Comparison of ENCODE assay signal across 23 cellular contexts in the genomic region with DNA sequence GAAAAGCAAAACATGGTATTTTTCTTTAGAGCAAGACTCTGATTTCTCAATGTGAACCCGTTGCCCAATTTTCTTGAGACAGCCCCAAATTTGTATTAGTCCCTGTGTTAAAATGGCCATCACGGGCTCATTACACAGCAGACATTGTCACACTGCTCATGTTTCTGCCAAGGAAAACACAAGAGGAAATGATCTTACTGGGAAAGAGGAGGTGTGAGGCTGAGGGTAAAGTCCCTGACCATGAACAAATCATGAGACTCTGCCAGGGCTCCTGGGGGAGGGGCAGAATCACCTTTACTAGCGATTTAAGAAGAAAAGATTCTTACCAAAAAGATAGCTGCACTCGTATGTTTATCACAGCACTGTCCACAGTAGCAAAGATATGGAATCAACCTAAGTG. TPM values are rescaled to one million over a fixed set of nuclear protein-coding genes. Genes with fewer than 3 reads are reported as not detected.
DNase-seq lines count a peak whose midpoint lies in the region; ATAC-seq and TF ChIP-seq lines count a peak whose summit lies in the region.
"Had no signal": no experiment of that assay in that cellular context is flagged by ENCODE, and none has a peak within 500 bp of the region (broad histone marks: within the 10 kb centered on the region; RNA-seq: fewer than 3 reads in every experiment).

No MANE protein-coding gene starts in this region.

- peak overlapping the region; percentile 73 for H3K27ac ChIP-seq in substantia nigra (ENCODE audit: low read depth, low read length, poor library complexity, severe bottlenecking)
- no peak overlapping the region for H3K27ac ChIP-seq in ovary
- H3K27ac ChIP-seq in PC-3 (ENCODE audit: low read length) = no peak overlapping the region
- H3K27ac ChIP-seq: cardiac muscle cell, prostate gland had no signal

- H3K4me3 ChIP-seq in fibroblast of pulmonary artery (replicated peaks; ENCODE audit: low read depth, low read length) (no peak overlapping the region), ovary (no peak overlapping the region), PC-3 (ENCODE audit: low read length) (no peak overlapping the region)
- H3K4me3 ChIP-seq: cardiac muscle cell, GM12878, prostate gland had no signal

- no peaks in the 10 kb centered on the region for H3K36me3 ChIP-seq in ovary
- H3K36me3 ChIP-seq in PC-3 (ENCODE audit: low read depth, low read length) = no peaks in the 10 kb centered on the region
- H3K36me3 ChIP-seq: cardiac muscle cell, prostate gland had no signal

- ATAC-seq in left cardiac atrium (peak; percentile 31 to 64), Right ventricle myocardium inferior (no peak), left lobe of liver (peak; percentile 64), GM21447 (IDR thresholded peaks at IDR 0.05; ENCODE audit: unreplicated experiment) (no peak), PC-3 (no peak)
- ATAC-seq: GM12878, SK-N-SH treated with all-trans-retinoic acid at 6 μM for 48 hours, T-helper 17 cell had no signal

- CTCF ChIA-PET in PC-3 (lab: Charles Lee) = no interaction called here

- DNase-seq in left cardiac atrium (no peak), Right ventricle myocardium inferior (ENCODE audit: missing footprints) (no peak), fibroblast of pulmonary artery (ENCODE audit: low read depth) (peak; percentile 23), left lobe of liver (ENCODE audit: low spot score) (peak; percentile 33), substantia nigra (lab: John Stamatoyannopoulos, UW) (no peak), ovary (no peak), PC-3 (no peak)
- DNase-seq: activated CD4-positive, alpha-beta memory T cell treated with anti-CD3 and anti-CD28 coated beads, Interleukin-2, amount 10 ng/mL, durations not matched to agents 7 days and 5 days; activated CD4-positive, alpha-beta T cell treated with anti-CD3 and anti-CD28 coated beads for 1 hour; activated CD8-positive, alpha-beta memory T cell treated with anti-CD3 and anti-CD28 coated beads, Interleukin-2, amount 50 U/mL, for 48 hours; CD4-positive, alpha-beta T cell; foreskin melanocyte; mesenchymal stem cell; NCI-H1048; NCI-H1694; NCI-H510A; T-helper 17 cell; trophoblast cell had no signal

- H3F3A ChIP-seq in PC-3 (ENCODE audit: low read length, unreplicated experiment) = no peaks in the 10 kb centered on the region

- H3K4me2 ChIP-seq in PC-3 (ENCODE audit: low read length) = no peak overlapping the region

- no peak overlapping the region for H2AFZ ChIP-seq in PC-3 (ENCODE audit: low read length)

- H3K9ac ChIP-seq in PC-3 (ENCODE audit: low read length) = no peak overlapping the region

- H3K4me1 ChIP-seq in ovary (ENCODE audit: insufficient read depth) (no peaks in the 10 kb centered on the region), PC-3 (ENCODE audit: insufficient read depth, low read length) (no peaks in the 10 kb centered on the region)

- POLR2A ChIA-PET in PC-3 (lab: Charles Lee; ENCODE audit: unreplicated experiment) = no interaction called here

- no peak for TF ChIP-seq POLR2A in ovary (IDR thresholded peaks at IDR 0.05)

- no peaks in the 10 kb centered on the region for H4K20me1 ChIP-seq in PC-3 (ENCODE audit: low read length)

- no peaks in the 10 kb centered on the region for H3K79me2 ChIP-seq in PC-3 (ENCODE audit: low read length)

- TF ChIP-seq CTCF in fibroblast of pulmonary artery (IDR thresholded peaks at IDR 0.05; ENCODE audit: low read length, missing control alignments) = no peak
- no peak for TF ChIP-seq CTCF in ovary (IDR thresholded peaks at IDR 0.05)
- TF ChIP-seq CTCF in PC-3 (conservative IDR thresholded peaks at IDR 0.05; ENCODE audit: low read depth, low read length) = no peak

- intact Hi-C loops in left cardiac atrium (cut with DNase I) = no loop called here
- intact Hi-C loops in Right ventricle myocardium inferior (cut with DNase I) = no loop called here
- intact Hi-C loops in ovary (cut with DNase I) = loop anchor here in 1 of 4 donors (10.0 kb wide), 1 partner anchor 52 kb away; a partner anchor contains a TSS
- intact Hi-C loops in PC-3 (cut with micrococcal nuclease) = no loop called here

- no peaks in the 10 kb centered on the region for H3K27me3 ChIP-seq in ovary
- H3K27me3 ChIP-seq in PC-3 (ENCODE audit: low read length) = no peaks in the 10 kb centered on the region
- H3K27me3 ChIP-seq: cardiac muscle cell had no signal

- H3K9me3 ChIP-seq in ovary (no peaks in the 10 kb centered on the region), PC-3 (ENCODE audit: low read length) (no peaks in the 10 kb centered on the region)
- H3K9me3 ChIP-seq: prostate gland had no signal

- no peak for TF ChIP-seq EP300 in ovary (IDR thresholded peaks at IDR 0.05)

- BruUV-seq in PC-3 (replicated peaks; lab: Mats Ljungman, UMichigan) = no TSS peak

- 61 to 73% (median 65%) methylated on average over 4 of the region's 4 CpGs for WGBS in ovary, 3 donors

- H3K9me2 ChIP-seq in PC-3 (replicated peaks; ENCODE audit: low read length) = no peaks in the 10 kb centered on the region

RNA-seq across cellular contexts. Expression of a gene that starts 54.5 kb away (rescaled TPM):
- total RNA-seq in left cardiac atrium (1 to 10 TPM; 5.9 to 10.0 TPM), Right ventricle myocardium inferior (12.1 TPM), left lobe of liver (0.50 TPM), ovary (1 to 10 TPM in 6 of 7 donors, under 1 TPM in 1; 0.48 to 8.8 (median 1.9) TPM), PC-3 (2014; rRNA removed) (1.1 and 1.6 TPM in 2 replicates)
- 1 to 10 TPM in 1 of 2 donors, under 1 TPM in 1; 0.63 to 2.3 TPM for polyA plus RNA-seq in ovary
- total RNA-seq: CD4-positive, alpha-beta T cell; GM12878 had no signal
- polyA plus RNA-seq: GM12878 had no signal

Comparison
In these comparisons a context has a peak if more than half of its experiments do, and no peak if none do; other contexts are left out.
1. ATAC-seq: peak in left cardiac atrium (2 of 2) and left lobe of liver (single experiment); none in Right ventricle myocardium inferior (single experiment), GM21447 (single experiment) and PC-3 (single experiment).
2. DNase-seq: peak in fibroblast of pulmonary artery (single experiment) and left lobe of liver (single experiment); none in left cardiac atrium (single experiment), Right ventricle myocardium inferior (single experiment), substantia nigra (0 of 49), ovary (0 of 5) and PC-3 (single experiment).